8 cellular contexts compared by ENCODE assay signal in genomic region chr6:36547646-36548400, GRCh38. TPM values are rescaled to one million over a fixed set of nuclear protein-coding genes. Genes with fewer than 3 reads are reported as not detected.
DNase-seq lines count a peak whose midpoint lies in the region; ATAC-seq and TF ChIP-seq lines count a peak whose summit lies in the region.

No MANE protein-coding gene starts in this region.

- no peaks in the 10 kb centered on the region for H3K27me3 ChIP-seq in Caco-2 (replicated peaks; ENCODE audit: control insufficient read depth, insufficient read depth, low read length)
- H3K27me3 ChIP-seq in OCI-LY1 (ENCODE audit: insufficient read depth, low read length) = no peaks in the 10 kb centered on the region
- H3K27me3 ChIP-seq in dorsolateral prefrontal cortex = no peaks in the 10 kb centered on the region
- H3K27me3 ChIP-seq in neuronal stem cell (ENCODE audit: control insufficient read depth in 3 of 3, insufficient read depth in 3 of 3, low read depth in 1 of 3, low read length in 3 of 3) = no peaks in the 10 kb centered on the region

- DNase-seq in Caco-2 (no peak), dorsolateral prefrontal cortex (no peak), neuronal stem cell (ENCODE audit: low spot score) (no peak), HPDE6-E6E7 (ENCODE audit: extremely low spot score) (no peak), HuH-7 (ENCODE audit: low spot score) (no peak), AG08395 (ENCODE audit: low spot score) (no peak)

- TSS peak; percentile 85 for BruUV-seq in Caco-2 (replicated peaks; lab: Mats Ljungman, UMichigan)

- H3K27me3 Mint-ChIP-seq in Caco-2 (ENCODE audit: insufficient read depth, unreplicated experiment) = no peaks in the 10 kb centered on the region

- H3K36me3 ChIP-seq in Caco-2 (ENCODE audit: control insufficient read depth, insufficient read depth, low read length) = no peaks in the 10 kb centered on the region
- H3K36me3 ChIP-seq in OCI-LY1 (ENCODE audit: insufficient read depth, low read length) = peaks cover 10% of the 10 kb centered on the region; the same call in 1 of the 2 replicates
- peaks cover 0 to 13% of the 10 kb centered on the region in 2 donors for H3K36me3 ChIP-seq in neuronal stem cell (replicated peaks in 1 of 2; ENCODE audit: control insufficient read depth in 2 of 2, insufficient read depth in 2 of 2, low read length in 2 of 2)

- H3K36me3 Mint-ChIP-seq in Caco-2 (ENCODE audit: insufficient read depth, unreplicated experiment) = peaks cover 11% of the 10 kb centered on the region

- no peak overlapping the region for H3K18ac ChIP-seq in neuronal stem cell (ENCODE audit: low read length)

- H3K23ac ChIP-seq in neuronal stem cell (ENCODE audit: low read depth, low read length, poor library complexity) = no peak overlapping the region

- 100% methylated on average over 1 of the region's 13 CpGs for WGBS in neuronal stem cell (ENCODE audit: extremely low coverage in 2 of 2, insufficient read length in 2 of 2, insufficient replicate concordance in 1 of 2), 2 donors

- ATAC-seq in GM21576 (IDR thresholded peaks at IDR 0.05; ENCODE audit: unreplicated experiment) = no peak

- H3K27ac ChIP-seq in OCI-LY1 (ENCODE audit: low read depth, low read length, poor library complexity, severe bottlenecking) (peak overlapping the region; percentile 56), dorsolateral prefrontal cortex (peak overlapping the region in 52 of 59 donors; percentile 3 to 100 (median 97)), neuronal stem cell (replicated peaks; ENCODE audit: low read length) (no peak overlapping the region)

- POLR2A ChIA-PET in Caco-2 (lab: Charles Lee) = no interaction called here

- H3K79me1 ChIP-seq in neuronal stem cell (ENCODE audit: low read depth, low read length) = peaks cover 9% of the 10 kb centered on the region

- H3K9me3 Mint-ChIP-seq in Caco-2 (ENCODE audit: unreplicated experiment) = no peaks in the 10 kb centered on the region

- no peak overlapping the region for H4K91ac ChIP-seq in neuronal stem cell (ENCODE audit: low read depth, low read length, poor library complexity)

- H3K4me2 ChIP-seq in OCI-LY1 (ENCODE audit: low read length) = peak overlapping the region; percentile 95
- H3K4me2 ChIP-seq in neuronal stem cell (ENCODE audit: insufficient read depth, low read length, poor library complexity, severe bottlenecking) = no peak overlapping the region

- H3K4me3 Mint-ChIP-seq in Caco-2 (ENCODE audit: unreplicated experiment) = peak overlapping the region; percentile 99

- H3K4me3 ChIP-seq in Caco-2 (ENCODE audit: low read depth, low read length) (peak overlapping the region; percentile 0; the same call in 1 of the 2 replicates), OCI-LY1 (ENCODE audit: low read depth, low read length, poor library complexity, severe bottlenecking) (peak overlapping the region; percentile 90), dorsolateral prefrontal cortex (peak overlapping the region in 58 of 59 donors; percentile 58 to 100 (median 96)), neuronal stem cell (ENCODE audit: low read length in 2 of 2) (peak overlapping the region in 1 of 2 donors; percentile 84)

- no peak overlapping the region for H3K27ac Mint-ChIP-seq in Caco-2 (ENCODE audit: unreplicated experiment)

- H3F3A ChIP-seq in OCI-LY1 (ENCODE audit: insufficient read depth, low read length) = no peaks in the 10 kb centered on the region

- intact Hi-C loops in Caco-2 (cut with micrococcal nuclease; ENCODE audit: unreplicated experiment) (loop anchor here (1.0 to 2.0 kb wide), 3 partner anchors 31 to 125 kb away; partner anchors contain the start of gene SRSF3), dorsolateral prefrontal cortex (cut with DNase I) (loop anchor here (1.0 to 10.0 kb wide), 8 partner anchors 46 to 214 kb away; partner anchors contain the start of genes KCTD20 (in 2 of the 2), PXT1 (in 2 of the 2) and SRSF3 (in 2 of the 2))

- H2BK15ac ChIP-seq in neuronal stem cell (ENCODE audit: low read length) = no peak overlapping the region

- CTCF ChIA-PET in Caco-2 (lab: Charles Lee) = interaction anchor here (0.5 kb wide), 1 partner anchor 47 kb away, joined by 12 read pairs; no protein-coding TSS in a partner anchor

- peaks cover 6% of the 10 kb centered on the region; the same call in 1 of the 2 replicates for H3K4me1 ChIP-seq in Caco-2
- peaks cover 54% of the 10 kb centered on the region for H3K4me1 ChIP-seq in OCI-LY1 (ENCODE audit: insufficient read depth, low read length, severe bottlenecking)
- H3K4me1 ChIP-seq in neuronal stem cell (ENCODE audit: control insufficient read depth in 2 of 2, insufficient read depth in 1 of 2, low read depth in 1 of 2, low read length in 2 of 2) = peaks cover 2 to 7% of the 10 kb centered on the region in 2 donors

- no peak overlapping the region for H3K14ac ChIP-seq in neuronal stem cell (ENCODE audit: low read length)

- H3K4ac ChIP-seq in neuronal stem cell (ENCODE audit: low read length) = no peak overlapping the region

- H3K4me1 Mint-ChIP-seq in Caco-2 (ENCODE audit: low read depth, unreplicated experiment) = peaks cover 8% of the 10 kb centered on the region

- peak overlapping the region; percentile 49 for H3K9ac ChIP-seq in OCI-LY1 (ENCODE audit: low read length)
- no peak overlapping the region for H3K9ac ChIP-seq in neuronal stem cell (ENCODE audit: low read depth, low read length, poor library complexity)

- no peak overlapping the region for H2BK5ac ChIP-seq in neuronal stem cell (ENCODE audit: low read length)

- TF ChIP-seq CTCF in Caco-2 (IDR thresholded peaks at IDR 0.05; ENCODE audit: insufficient read depth in 1 of 2, low read depth in 1 of 2, low read length in 1 of 2, severe bottlenecking in 1 of 2, unreplicated experiment in 1 of 2) (no peak), OCI-LY1 (IDR thresholded peaks at IDR 0.05; ENCODE audit: low read length) (no peak), dorsolateral prefrontal cortex (IDR thresholded peaks at IDR 0.05 in 54 of 56, conservative IDR thresholded peaks at IDR 0.05 in 2 of 56; ENCODE audit: low read depth in 1 of 56, partially characterized antibody in 56 of 56) (no peak)

- H3K9me2 ChIP-seq in OCI-LY1 (ENCODE audit: low read depth, low read length) = no peaks in the 10 kb centered on the region

- H3K9me3 ChIP-seq in Caco-2 (no peaks in the 10 kb centered on the region), OCI-LY1 (ENCODE audit: low read length) (no peaks in the 10 kb centered on the region), neuronal stem cell (replicated peaks in 1 of 2; ENCODE audit: control insufficient read depth in 2 of 2, insufficient read depth in 1 of 2, low read depth in 1 of 2, low read length in 2 of 2) (no peaks in the 10 kb centered on the region)

- H2AFZ ChIP-seq in OCI-LY1 (ENCODE audit: low read length) (peak overlapping the region; percentile 19; the same call in 1 of the 2 replicates), neuronal stem cell (ENCODE audit: low read length) (peak overlapping the region; percentile 95)

- no peak overlapping the region for H4K8ac ChIP-seq in neuronal stem cell (ENCODE audit: low read depth, low read length)

- H2AK5ac ChIP-seq in neuronal stem cell (ENCODE audit: low read depth, low read length) = no peak overlapping the region

- H2BK12ac ChIP-seq in neuronal stem cell (ENCODE audit: low read length) = no peak overlapping the region

- H3K79me2 ChIP-seq in OCI-LY1 (ENCODE audit: insufficient read depth, low read length) = peaks cover 39% of the 10 kb centered on the region

- no peak overlapping the region for H2BK120ac ChIP-seq in neuronal stem cell (ENCODE audit: low read depth, low read length)

- no peaks in the 10 kb centered on the region for H4K20me1 ChIP-seq in OCI-LY1 (ENCODE audit: insufficient read depth, low read length)

RNA-seq across cellular contexts. Expression of gene STK38, which starts 0.5 kb away (rescaled TPM):
- total RNA-seq in Caco-2 (2022) (27.5 and 30.8 TPM in 2 replicates), dorsolateral prefrontal cortex (10 to 100 TPM in 106 of 120 experiments, 1 to 10 TPM in 14; 6.3 to 23.4 (median 13.6) TPM)
- polyA plus RNA-seq in neuronal stem cell (2013, experiment 1 of 2) = 12.3 TPM
- 12.3 TPM for polyA plus RNA-seq in neuronal stem cell (2013, experiment 2 of 2)

RNA-seq across cellular contexts. Expression of gene SRSF3, which starts 46.3 kb away (rescaled TPM):
- total RNA-seq in Caco-2 (2022) = 422 and 425 TPM in 2 replicates
- 100 to 1,000 TPM; 108 to 194 (median 145) TPM for total RNA-seq in dorsolateral prefrontal cortex
- 276 TPM for polyA plus RNA-seq in neuronal stem cell (2013, experiment 1 of 2)
- 284 TPM for polyA plus RNA-seq in neuronal stem cell (2013, experiment 2 of 2)
